ENCODE assay signal across 1 cellular context in genomic region chr19:29605653-29606419, GRCh38.
TF ChIP-seq lines count a peak whose summit lies in the region.

Gene POP4, plus strand, starts transcription at chr19:29606283. Its CDS starts 36 bp downstream, at chr19:29606319.

TF ChIP-seq in HepG2, 621 proteins besides CTCF, POLR2A, EP300 and RAD21 (continued from another document and continues in another):
- TF ChIP-seq, protein P1, sequence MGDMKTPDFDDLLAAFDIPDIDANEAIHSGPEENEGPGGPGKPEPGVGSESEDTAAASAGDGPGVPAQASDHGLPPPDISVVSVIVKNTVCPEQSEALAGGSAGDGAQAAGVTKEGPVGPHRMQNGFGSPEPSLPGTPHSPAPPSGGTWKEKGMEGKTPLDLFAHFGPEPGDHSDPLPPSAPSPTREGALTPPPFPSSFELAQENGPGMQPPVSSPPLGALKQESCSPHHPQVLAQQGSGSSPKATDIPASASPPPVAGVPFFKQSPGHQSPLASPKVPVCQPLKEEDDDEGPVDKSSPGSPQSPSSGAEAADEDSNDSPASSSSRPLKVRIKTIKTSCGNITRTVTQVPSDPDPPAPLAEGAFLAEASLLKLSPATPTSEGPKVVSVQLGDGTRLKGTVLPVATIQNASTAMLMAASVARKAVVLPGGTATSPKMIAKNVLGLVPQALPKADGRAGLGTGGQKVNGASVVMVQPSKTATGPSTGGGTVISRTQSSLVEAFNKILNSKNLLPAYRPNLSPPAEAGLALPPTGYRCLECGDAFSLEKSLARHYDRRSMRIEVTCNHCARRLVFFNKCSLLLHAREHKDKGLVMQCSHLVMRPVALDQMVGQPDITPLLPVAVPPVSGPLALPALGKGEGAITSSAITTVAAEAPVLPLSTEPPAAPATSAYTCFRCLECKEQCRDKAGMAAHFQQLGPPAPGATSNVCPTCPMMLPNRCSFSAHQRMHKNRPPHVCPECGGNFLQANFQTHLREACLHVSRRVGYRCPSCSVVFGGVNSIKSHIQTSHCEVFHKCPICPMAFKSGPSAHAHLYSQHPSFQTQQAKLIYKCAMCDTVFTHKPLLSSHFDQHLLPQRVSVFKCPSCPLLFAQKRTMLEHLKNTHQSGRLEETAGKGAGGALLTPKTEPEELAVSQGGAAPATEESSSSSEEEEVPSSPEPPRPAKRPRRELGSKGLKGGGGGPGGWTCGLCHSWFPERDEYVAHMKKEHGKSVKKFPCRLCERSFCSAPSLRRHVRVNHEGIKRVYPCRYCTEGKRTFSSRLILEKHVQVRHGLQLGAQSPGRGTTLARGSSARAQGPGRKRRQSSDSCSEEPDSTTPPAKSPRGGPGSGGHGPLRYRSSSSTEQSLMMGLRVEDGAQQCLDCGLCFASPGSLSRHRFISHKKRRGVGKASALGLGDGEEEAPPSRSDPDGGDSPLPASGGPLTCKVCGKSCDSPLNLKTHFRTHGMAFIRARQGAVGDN (CRISPR knock-in tag; IDR thresholded peaks at IDR 0.05) = peak; percentile 81
- TF ChIP-seq, protein P2, sequence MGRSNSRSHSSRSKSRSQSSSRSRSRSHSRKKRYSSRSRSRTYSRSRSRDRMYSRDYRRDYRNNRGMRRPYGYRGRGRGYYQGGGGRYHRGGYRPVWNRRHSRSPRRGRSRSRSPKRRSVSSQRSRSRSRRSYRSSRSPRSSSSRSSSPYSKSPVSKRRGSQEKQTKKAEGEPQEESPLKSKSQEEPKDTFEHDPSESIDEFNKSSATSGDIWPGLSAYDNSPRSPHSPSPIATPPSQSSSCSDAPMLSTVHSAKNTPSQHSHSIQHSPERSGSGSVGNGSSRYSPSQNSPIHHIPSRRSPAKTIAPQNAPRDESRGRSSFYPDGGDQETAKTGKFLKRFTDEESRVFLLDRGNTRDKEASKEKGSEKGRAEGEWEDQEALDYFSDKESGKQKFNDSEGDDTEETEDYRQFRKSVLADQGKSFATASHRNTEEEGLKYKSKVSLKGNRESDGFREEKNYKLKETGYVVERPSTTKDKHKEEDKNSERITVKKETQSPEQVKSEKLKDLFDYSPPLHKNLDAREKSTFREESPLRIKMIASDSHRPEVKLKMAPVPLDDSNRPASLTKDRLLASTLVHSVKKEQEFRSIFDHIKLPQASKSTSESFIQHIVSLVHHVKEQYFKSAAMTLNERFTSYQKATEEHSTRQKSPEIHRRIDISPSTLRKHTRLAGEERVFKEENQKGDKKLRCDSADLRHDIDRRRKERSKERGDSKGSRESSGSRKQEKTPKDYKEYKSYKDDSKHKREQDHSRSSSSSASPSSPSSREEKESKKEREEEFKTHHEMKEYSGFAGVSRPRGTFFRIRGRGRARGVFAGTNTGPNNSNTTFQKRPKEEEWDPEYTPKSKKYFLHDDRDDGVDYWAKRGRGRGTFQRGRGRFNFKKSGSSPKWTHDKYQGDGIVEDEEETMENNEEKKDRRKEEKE (IDR thresholded peaks at IDR 0.05) = no peak
- TF ChIP-seq CHD2 (IDR thresholded peaks at IDR 0.05; ENCODE audit: low read depth, low read length) (0 out of 2 replicates have a peak, but pooled peaks have one; percentile 44), GTF3A (CRISPR knock-in tag; conservative IDR thresholded peaks at IDR 0.05) (no peak), ZBTB8A (CRISPR knock-in tag; IDR thresholded peaks at IDR 0.05; ENCODE audit: borderline replicate concordance, low read depth) (peak; percentile 80; the same call in 1 of the 2 replicates), SIN3A (IDR thresholded peaks at IDR 0.05; ENCODE audit: borderline replicate concordance, low read depth, low read length) (peak; percentile 97), SMAD1 (CRISPR knock-in tag; IDR thresholded peaks at IDR 0.05; ENCODE audit: borderline replicate concordance, low read depth) (0 out of 2 replicates have a peak, but pooled peaks have one; percentile 15), ZNF713 (CRISPR knock-in tag; IDR thresholded peaks at IDR 0.05) (no peak; the same call in 1 of the 2 replicates), KAT2B (IDR thresholded peaks at IDR 0.05; ENCODE audit: borderline replicate concordance, low read depth, low read length) (no peak), ZMYM3 (CRISPR knock-in tag; IDR thresholded peaks at IDR 0.05) (no peak), ZNF263 (CRISPR knock-in tag; IDR thresholded peaks at IDR 0.05) (no peak), ZNF317 (CRISPR knock-in tag; IDR thresholded peaks at IDR 0.05) (peak; percentile 37; the same call in 1 of the 2 replicates), LCORL (IDR thresholded peaks at IDR 0.05) (no peak), LCORL (CRISPR knock-in tag; IDR thresholded peaks at IDR 0.05) (peak; percentile 72), GMEB1 (CRISPR knock-in tag; IDR thresholded peaks at IDR 0.05; ENCODE audit: borderline replicate concordance) (peak; percentile 68; the same call in 1 of the 2 replicates), HCFC1 (IDR thresholded peaks at IDR 0.05; ENCODE audit: low read depth, low read length) (peak; percentile 77), ZZZ3 (CRISPR knock-in tag; IDR thresholded peaks at IDR 0.05; ENCODE audit: borderline replicate concordance) (peak; percentile 76; the same call in 1 of the 2 replicates), ZNF235 (CRISPR knock-in tag; IDR thresholded peaks at IDR 0.05; ENCODE audit: borderline replicate concordance) (peak; percentile 69; the same call in 1 of the 2 replicates), JUND (CRISPR knock-in tag; IDR thresholded peaks at IDR 0.05) (peak; percentile 64), NR1H2 (CRISPR knock-in tag; IDR thresholded peaks at IDR 0.05; ENCODE audit: borderline replicate concordance, low read depth) (peak; percentile 2; the same call in 1 of the 2 replicates), ZBTB3 (CRISPR knock-in tag; IDR thresholded peaks at IDR 0.05; ENCODE audit: borderline replicate concordance, low read depth) (peak; percentile 45; the same call in 1 of the 2 replicates), HOXA9 (CRISPR knock-in tag; IDR thresholded peaks at IDR 0.05; ENCODE audit: borderline replicate concordance) (peak; percentile 24; the same call in 1 of the 2 replicates), KDM4B (CRISPR knock-in tag; IDR thresholded peaks at IDR 0.05) (no peak), YY1 (IDR thresholded peaks at IDR 0.05; ENCODE audit: insufficient read depth, insufficient replicate concordance, low read depth, low read length) (peak; percentile 80), ZNF678 (CRISPR knock-in tag; IDR thresholded peaks at IDR 0.05) (0 out of 2 replicates have a peak, but pooled peaks have one; percentile 35), SAP130 (CRISPR knock-in tag; IDR thresholded peaks at IDR 0.05; ENCODE audit: low read depth) (peak; percentile 97), SOX6 (IDR thresholded peaks at IDR 0.05) (no peak), SOX6 (CRISPR knock-in tag; IDR thresholded peaks at IDR 0.05) (peak; percentile 24; the same call in 1 of the 2 replicates), MYC (CRISPR knock-in tag; IDR thresholded peaks at IDR 0.05; ENCODE audit: borderline replicate concordance) (peak; percentile 62; the same call in 1 of the 2 replicates), ZBTB7A (CRISPR knock-in tag; IDR thresholded peaks at IDR 0.05) (peak; percentile 95), ZNF563 (CRISPR knock-in tag; IDR thresholded peaks at IDR 0.05) (0 out of 2 replicates have a peak, but pooled peaks have one; percentile 72), HOXA3 (CRISPR knock-in tag; IDR thresholded peaks at IDR 0.05) (peak; percentile 99), ZC3H4 (CRISPR knock-in tag; IDR thresholded peaks at IDR 0.05; ENCODE audit: borderline replicate concordance) (no peak), ZNF605 (CRISPR knock-in tag; IDR thresholded peaks at IDR 0.05) (peak; percentile 81; the same call in 1 of the 2 replicates), SMYD3 (CRISPR knock-in tag; IDR thresholded peaks at IDR 0.05) (peak; percentile 43; the same call in 1 of the 2 replicates), NFYC (CRISPR knock-in tag; IDR thresholded peaks at IDR 0.05) (no peak)
- TF ChIP-seq, protein P3, sequence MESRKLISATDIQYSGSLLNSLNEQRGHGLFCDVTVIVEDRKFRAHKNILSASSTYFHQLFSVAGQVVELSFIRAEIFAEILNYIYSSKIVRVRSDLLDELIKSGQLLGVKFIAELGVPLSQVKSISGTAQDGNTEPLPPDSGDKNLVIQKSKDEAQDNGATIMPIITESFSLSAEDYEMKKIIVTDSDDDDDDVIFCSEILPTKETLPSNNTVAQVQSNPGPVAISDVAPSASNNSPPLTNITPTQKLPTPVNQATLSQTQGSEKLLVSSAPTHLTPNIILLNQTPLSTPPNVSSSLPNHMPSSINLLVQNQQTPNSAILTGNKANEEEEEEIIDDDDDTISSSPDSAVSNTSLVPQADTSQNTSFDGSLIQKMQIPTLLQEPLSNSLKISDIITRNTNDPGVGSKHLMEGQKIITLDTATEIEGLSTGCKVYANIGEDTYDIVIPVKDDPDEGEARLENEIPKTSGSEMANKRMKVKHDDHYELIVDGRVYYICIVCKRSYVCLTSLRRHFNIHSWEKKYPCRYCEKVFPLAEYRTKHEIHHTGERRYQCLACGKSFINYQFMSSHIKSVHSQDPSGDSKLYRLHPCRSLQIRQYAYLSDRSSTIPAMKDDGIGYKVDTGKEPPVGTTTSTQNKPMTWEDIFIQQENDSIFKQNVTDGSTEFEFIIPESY (CRISPR knock-in tag; IDR thresholded peaks at IDR 0.05) = 0 out of 2 replicates have a peak, but pooled peaks have one; percentile 23
- TF ChIP-seq, protein P4, sequence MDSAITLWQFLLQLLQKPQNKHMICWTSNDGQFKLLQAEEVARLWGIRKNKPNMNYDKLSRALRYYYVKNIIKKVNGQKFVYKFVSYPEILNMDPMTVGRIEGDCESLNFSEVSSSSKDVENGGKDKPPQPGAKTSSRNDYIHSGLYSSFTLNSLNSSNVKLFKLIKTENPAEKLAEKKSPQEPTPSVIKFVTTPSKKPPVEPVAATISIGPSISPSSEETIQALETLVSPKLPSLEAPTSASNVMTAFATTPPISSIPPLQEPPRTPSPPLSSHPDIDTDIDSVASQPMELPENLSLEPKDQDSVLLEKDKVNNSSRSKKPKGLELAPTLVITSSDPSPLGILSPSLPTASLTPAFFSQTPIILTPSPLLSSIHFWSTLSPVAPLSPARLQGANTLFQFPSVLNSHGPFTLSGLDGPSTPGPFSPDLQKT (CRISPR knock-in tag; IDR thresholded peaks at IDR 0.05; ENCODE audit: borderline replicate concordance) = no peak
- TF ChIP-seq, protein P5, sequence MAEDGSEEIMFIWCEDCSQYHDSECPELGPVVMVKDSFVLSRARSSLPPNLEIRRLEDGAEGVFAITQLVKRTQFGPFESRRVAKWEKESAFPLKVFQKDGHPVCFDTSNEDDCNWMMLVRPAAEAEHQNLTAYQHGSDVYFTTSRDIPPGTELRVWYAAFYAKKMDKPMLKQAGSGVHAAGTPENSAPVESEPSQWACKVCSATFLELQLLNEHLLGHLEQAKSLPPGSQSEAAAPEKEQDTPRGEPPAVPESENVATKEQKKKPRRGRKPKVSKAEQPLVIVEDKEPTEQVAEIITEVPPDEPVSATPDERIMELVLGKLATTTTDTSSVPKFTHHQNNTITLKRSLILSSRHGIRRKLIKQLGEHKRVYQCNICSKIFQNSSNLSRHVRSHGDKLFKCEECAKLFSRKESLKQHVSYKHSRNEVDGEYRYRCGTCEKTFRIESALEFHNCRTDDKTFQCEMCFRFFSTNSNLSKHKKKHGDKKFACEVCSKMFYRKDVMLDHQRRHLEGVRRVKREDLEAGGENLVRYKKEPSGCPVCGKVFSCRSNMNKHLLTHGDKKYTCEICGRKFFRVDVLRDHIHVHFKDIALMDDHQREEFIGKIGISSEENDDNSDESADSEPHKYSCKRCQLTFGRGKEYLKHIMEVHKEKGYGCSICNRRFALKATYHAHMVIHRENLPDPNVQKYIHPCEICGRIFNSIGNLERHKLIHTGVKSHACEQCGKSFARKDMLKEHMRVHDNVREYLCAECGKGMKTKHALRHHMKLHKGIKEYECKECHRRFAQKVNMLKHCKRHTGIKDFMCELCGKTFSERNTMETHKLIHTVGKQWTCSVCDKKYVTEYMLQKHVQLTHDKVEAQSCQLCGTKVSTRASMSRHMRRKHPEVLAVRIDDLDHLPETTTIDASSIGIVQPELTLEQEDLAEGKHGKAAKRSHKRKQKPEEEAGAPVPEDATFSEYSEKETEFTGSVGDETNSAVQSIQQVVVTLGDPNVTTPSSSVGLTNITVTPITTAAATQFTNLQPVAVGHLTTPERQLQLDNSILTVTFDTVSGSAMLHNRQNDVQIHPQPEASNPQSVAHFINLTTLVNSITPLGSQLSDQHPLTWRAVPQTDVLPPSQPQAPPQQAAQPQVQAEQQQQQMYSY (CRISPR knock-in tag; IDR thresholded peaks at IDR 0.05) = no peak
- TF ChIP-seq, protein P6, sequence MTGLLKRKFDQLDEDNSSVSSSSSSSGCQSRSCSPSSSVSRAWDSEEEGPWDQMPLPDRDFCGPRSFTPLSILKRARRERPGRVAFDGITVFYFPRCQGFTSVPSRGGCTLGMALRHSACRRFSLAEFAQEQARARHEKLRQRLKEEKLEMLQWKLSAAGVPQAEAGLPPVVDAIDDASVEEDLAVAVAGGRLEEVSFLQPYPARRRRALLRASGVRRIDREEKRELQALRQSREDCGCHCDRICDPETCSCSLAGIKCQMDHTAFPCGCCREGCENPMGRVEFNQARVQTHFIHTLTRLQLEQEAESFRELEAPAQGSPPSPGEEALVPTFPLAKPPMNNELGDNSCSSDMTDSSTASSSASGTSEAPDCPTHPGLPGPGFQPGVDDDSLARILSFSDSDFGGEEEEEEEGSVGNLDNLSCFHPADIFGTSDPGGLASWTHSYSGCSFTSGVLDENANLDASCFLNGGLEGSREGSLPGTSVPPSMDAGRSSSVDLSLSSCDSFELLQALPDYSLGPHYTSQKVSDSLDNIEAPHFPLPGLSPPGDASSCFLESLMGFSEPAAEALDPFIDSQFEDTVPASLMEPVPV (CRISPR knock-in tag; IDR thresholded peaks at IDR 0.05) = 0 out of 2 replicates have a peak, but pooled peaks have one; percentile 40
- TF ChIP-seq, protein P7, sequence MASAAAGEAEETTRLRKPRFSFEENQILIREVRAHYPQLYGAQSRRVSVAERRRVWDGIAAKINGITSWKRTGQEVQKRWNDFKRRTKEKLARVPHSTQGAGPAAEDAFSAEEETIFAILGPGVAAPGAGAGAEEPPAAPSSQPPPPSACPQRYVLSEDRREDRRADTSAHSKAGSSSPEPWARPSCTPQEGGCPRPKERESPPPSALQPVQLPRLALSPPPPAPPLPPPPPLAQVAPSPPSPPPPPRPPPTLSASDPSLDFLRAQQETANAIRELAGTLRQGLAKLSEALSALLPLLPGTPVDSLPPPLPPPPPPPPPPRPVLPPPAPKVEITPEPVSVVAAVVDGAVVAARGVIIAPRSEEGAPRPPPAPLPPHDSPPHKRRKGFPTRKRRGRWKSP (CRISPR knock-in tag; IDR thresholded peaks at IDR 0.05) = peak; percentile 53; the same call in 1 of the 2 replicates
